25 cellular contexts compared by ENCODE assay signal in genomic region chr1:3236955-3237354, GRCh38.
"Had no signal": no experiment of that assay in that cellular context is flagged by ENCODE, and none has a peak within 500 bp of the region (broad histone marks: within the 10 kb centered on the region; RNA-seq: fewer than 3 reads in every experiment).

No MANE protein-coding gene starts in this region.

- H3K4me1 ChIP-seq: colonic mucosa, esophagus squamous epithelium had no signal

- H3K9me3 ChIP-seq: body of pancreas, colonic mucosa had no signal

- H3K4me3 ChIP-seq: body of pancreas, colonic mucosa, esophagus squamous epithelium, gastroesophageal sphincter had no signal

- ATAC-seq: activated CD4-positive, CD25-positive, alpha-beta regulatory T cell treated with anti-CD3 and anti-CD28 coated beads, Interleukin-2, amount 50 U/mL, for 24 hours; activated CD8-positive, alpha-beta T cell treated with anti-CD3 and anti-CD28 coated beads for 36 hours; activated T-cell treated with anti-CD3 and anti-CD28 coated beads, Interleukin-2, amount 50 U/mL, for 4 hours; activated T-helper 17 cell treated with anti-CD3 and anti-CD28 coated beads, Interleukin-2, amount 50 U/mL, for 72 hours; body of pancreas; gastroesophageal sphincter; T-helper 17 cell had no signal

- H3K27ac ChIP-seq: body of pancreas, colonic mucosa, epithelial cell of prostate, esophagus squamous epithelium, gastroesophageal sphincter, WERI-Rb-1 had no signal

- DNase-seq: activated B cell treated with CpG ODN at 0.5 μM for 24 hours; activated CD4-positive, alpha-beta T cell treated with anti-CD3 and anti-CD28 coated beads for 48 hours; activated CD4-positive, alpha-beta T cell treated with anti-CD3 and anti-CD28 coated beads, Interleukin-2, amount 50 U/mL, for 1 hour; activated CD4-positive, alpha-beta T cell treated with anti-CD3 and anti-CD28 coated beads, Interleukin-2, amount 50 U/mL, for 48 hours; activated CD8-positive, alpha-beta memory T cell treated with anti-CD3 and anti-CD28 coated beads for 24 hours; activated CD8-positive, alpha-beta T cell treated with anti-CD3 and anti-CD28 coated beads for 36 hours; activated effector memory CD4-positive, alpha-beta T cell treated with Interleukin-2 at 50 U/mL for 16 hours; activated gamma-delta T cell treated with Interleukin-2 at 50 U/mL for 16 hours; activated naive CD4-positive, alpha-beta T cell treated with anti-CD3 and anti-CD28 coated beads, Interleukin-2, amount 50 U/mL, for 16 hours; activated naive CD4-positive, alpha-beta T cell treated with Interleukin-2 at 50 U/mL for 16 hours; activated T-cell treated with anti-CD3 and anti-CD28 coated beads, Interleukin-2, amount 50 U/mL, for 4 hours; amniotic stem cell; body of pancreas; colonic mucosa; effector CD8-positive, alpha-beta T cell; esophagus squamous epithelium; foreskin melanocyte; T-helper 1 cell; T-helper 17 cell; T1000; WERI-Rb-1 had no signal

- H3K36me3 ChIP-seq: colonic mucosa, esophagus squamous epithelium, gastroesophageal sphincter, WERI-Rb-1 had no signal

- H3K27me3 ChIP-seq: body of pancreas, colonic mucosa had no signal
